Comparison of ENCODE assay signal across 25 cellular contexts in genomic region chr5:132971483-132972435, GRCh38. TPM values are rescaled to one million over a fixed set of nuclear protein-coding genes. Genes with fewer than 3 reads are reported as not detected.
A peak's percentile ranks its signal among the peaks of the same experiment; 100 is the strongest.
DNase-seq lines count a peak whose midpoint lies in the region; ATAC-seq, FAIRE-seq and TF ChIP-seq lines count a peak whose summit lies in the region.
"Had no signal": no experiment of that assay in that cellular context is flagged by ENCODE, and none has a peak within 500 bp of the region (broad histone marks: within the 10 kb centered on the region; RNA-seq: fewer than 3 reads in every experiment).

No MANE protein-coding gene starts in this region.

- CTCF ChIA-PET in WTC11 (lab: Charles Lee), result no interaction called here

- peak; percentile 43 for ATAC-seq in left ventricle myocardium superior
- no peak for ATAC-seq in right cardiac atrium
- peak; percentile 30; the same call in 1 of the 2 replicates for ATAC-seq in WTC11
- no peak for ATAC-seq in left lobe of liver

- peaks cover 6% of the 10 kb centered on the region for H3K9me3 Mint-ChIP-seq in WTC11
- H3K9me3 Mint-ChIP-seq: activated CD4-positive, alpha-beta T cell treated with anti-CD3 and anti-CD28 coated beads, Interleukin-2, amount 10 ng/mL, durations not matched to agents 24 days and 14 days had no signal

- FAIRE-seq in GM19239 (lab: Jason Lieb, UNC), result no peak
- FAIRE-seq: A549, TTC549 had no signal

- H3K27me3 ChIP-seq in right cardiac atrium (ENCODE audit: control insufficient read depth, insufficient read depth) (no peaks in the 10 kb centered on the region), brain microvascular endothelial cell (replicated peaks) (no peaks in the 10 kb centered on the region)
- H3K27me3 ChIP-seq: BLaER1 treated with 17β-estradiol and CSF1 and Interleukin-3, amounts not matched to agents 10 nM and 100 nM; esophagus muscularis mucosa; tibial nerve had no signal

- H3K4me1 ChIP-seq in right cardiac atrium (ENCODE audit: control insufficient read depth, insufficient read depth, low read length), result no peaks in the 10 kb centered on the region
- H3K4me1 ChIP-seq: A549, esophagus muscularis mucosa, tibial nerve had no signal

- TF ChIP-seq CTCF in WTC11 (IDR thresholded peaks at IDR 0.05), result no peak
- no peak for TF ChIP-seq CTCF in fibroblast of the aortic adventitia (IDR thresholded peaks at IDR 0.05; ENCODE audit: insufficient read depth, low read length)
- TF ChIP-seq CTCF in brain microvascular endothelial cell (IDR thresholded peaks at IDR 0.05; ENCODE audit: low read depth, low read length, missing control alignments), result no peak

- no peak overlapping the region for H3K27ac ChIP-seq in right cardiac atrium (ENCODE audit: low read length)
- H3K27ac ChIP-seq in brain microvascular endothelial cell, result no peak overlapping the region
- H3K27ac ChIP-seq: A549; BLaER1 treated with 17β-estradiol and CSF1 and Interleukin-3, amounts not matched to agents 10 nM and 100 nM; esophagus muscularis mucosa; SK-N-MC; tibial nerve had no signal

- no peak overlapping the region for H3K4me3 ChIP-seq in right cardiac atrium (ENCODE audit: low read length)
- H3K4me3 ChIP-seq in fibroblast of the aortic adventitia (ENCODE audit: low read depth, low read length), result no peak overlapping the region
- H3K4me3 ChIP-seq in brain microvascular endothelial cell (ENCODE audit: low read depth, low read length), result no peak overlapping the region
- H3K4me3 ChIP-seq: A549; BLaER1 treated with 17β-estradiol and CSF1 and Interleukin-3, amounts not matched to agents 10 nM and 100 nM; esophagus muscularis mucosa; SK-N-MC; tibial nerve had no signal

- no peaks in the 10 kb centered on the region for H3K36me3 ChIP-seq in brain microvascular endothelial cell (replicated peaks)
- H3K36me3 ChIP-seq: BLaER1 treated with 17β-estradiol and CSF1 and Interleukin-3, amounts not matched to agents 10 nM and 100 nM; esophagus muscularis mucosa; tibial nerve had no signal

- in situ Hi-C loops in brain microvascular endothelial cell (cut with HindIII; ENCODE audit: low pct_ligation_motif_present, low sequenced_read_pairs), result no loop called here

- no peak overlapping the region for H3K27ac Mint-ChIP-seq in WTC11
- H3K27ac Mint-ChIP-seq: activated CD4-positive, alpha-beta T cell treated with anti-CD3 and anti-CD28 coated beads, Interleukin-2, amount 10 ng/mL, durations not matched to agents 24 days and 14 days; activated naive CD4-positive, alpha-beta T cell treated with anti-CD3 and anti-CD28 coated beads, Interleukin-2, amount 10 ng/mL, durations not matched to agents 7 days and 5 days; IgD-negative memory B cell had no signal

- H3K4me3 Mint-ChIP-seq in WTC11, result no peak overlapping the region
- H3K4me3 Mint-ChIP-seq: activated CD4-positive, alpha-beta T cell treated with anti-CD3 and anti-CD28 coated beads, Interleukin-2, amount 10 ng/mL, durations not matched to agents 24 days and 14 days; activated naive CD4-positive, alpha-beta T cell treated with anti-CD3 and anti-CD28 coated beads, Interleukin-2, amount 10 ng/mL, durations not matched to agents 7 days and 5 days; IgD-negative memory B cell had no signal

- H3K4me1 Mint-ChIP-seq in WTC11, result no peaks in the 10 kb centered on the region
- H3K4me1 Mint-ChIP-seq: activated CD4-positive, alpha-beta T cell treated with anti-CD3 and anti-CD28 coated beads, Interleukin-2, amount 10 ng/mL, durations not matched to agents 24 days and 14 days; activated naive CD4-positive, alpha-beta T cell treated with anti-CD3 and anti-CD28 coated beads, Interleukin-2, amount 10 ng/mL, durations not matched to agents 7 days and 5 days; IgD-negative memory B cell had no signal

- DNase-seq in left ventricle myocardium superior (no peak), right cardiac atrium (no peak), WTC11 (ENCODE audit: low spot score) (no peak), fibroblast of the aortic adventitia (ENCODE audit: low read depth) (peak; percentile 34), GM19239 (ENCODE audit: insufficient read length, low spot score) (no peak), left lobe of liver (ENCODE audit: low spot score) (no peak), NK-92 (lab: John Stamatoyannopoulos, UW; ENCODE audit: unreplicated experiment) (no peak), brain microvascular endothelial cell (no peak)
- DNase-seq: activated CD4-positive, alpha-beta T cell treated with anti-CD3 and anti-CD28 coated beads, Interleukin-2, amount 10 ng/mL, durations not matched to agents 24 days and 14 days; activated naive CD4-positive, alpha-beta T cell treated with anti-CD3 and anti-CD28 coated beads, Interleukin-2, amount 10 ng/mL, durations not matched to agents 7 days and 5 days; kidney glomerular epithelial cell; midbrain; MV-4-11; NCI-H2081; NCI-H524 treated with DMSO at 0.1 percent for 48 hours; retina; stimulated activated CD4-positive, alpha-beta T cell treated with anti-CD3 and anti-CD28 coated beads, Interleukin-15, amount 100 ng/mL, for 24 hours; stimulated activated naive CD4-positive, alpha-beta T cell had no signal

- intact Hi-C loops in left ventricle myocardium superior (cut with micrococcal nuclease) (no loop called here), right cardiac atrium (cut with DNase I) (no loop called here)

- peaks cover under 1% of the 10 kb centered on the region for H3K36me3 Mint-ChIP-seq in WTC11
- H3K36me3 Mint-ChIP-seq: activated naive CD4-positive, alpha-beta T cell treated with anti-CD3 and anti-CD28 coated beads, Interleukin-2, amount 10 ng/mL, durations not matched to agents 7 days and 5 days had no signal

- POLR2A ChIA-PET in WTC11 (lab: Charles Lee), result no interaction called here

- no peaks in the 10 kb centered on the region for H3K9me3 ChIP-seq in right cardiac atrium (ENCODE audit: control insufficient read depth, low read length)

- WGBS in right cardiac atrium, result 71% methylated on average over 16 of the region's 16 CpGs

- H3K27me3 Mint-ChIP-seq in WTC11 (ENCODE audit: low read depth), result no peaks in the 10 kb centered on the region; the same call in 1 of the 2 replicates
- H3K27me3 Mint-ChIP-seq: IgD-negative memory B cell had no signal

TF ChIP-seq in WTC11, 78 proteins besides CTCF, POLR2A, EP300 and RAD21 (continues in another document):
- TF ChIP-seq JUN (CRISPR knock-in tag; IDR thresholded peaks at IDR 0.05) (no peak), NFYB (CRISPR knock-in tag; conservative IDR thresholded peaks at IDR 0.05; ENCODE audit: low read depth) (no peak), ATF2 (CRISPR knock-in tag; IDR thresholded peaks at IDR 0.05; ENCODE audit: borderline replicate concordance, low read depth) (no peak), FOXP1 (CRISPR knock-in tag; IDR thresholded peaks at IDR 0.05; ENCODE audit: borderline replicate concordance) (no peak)
- TF ChIP-seq, protein P1, sequence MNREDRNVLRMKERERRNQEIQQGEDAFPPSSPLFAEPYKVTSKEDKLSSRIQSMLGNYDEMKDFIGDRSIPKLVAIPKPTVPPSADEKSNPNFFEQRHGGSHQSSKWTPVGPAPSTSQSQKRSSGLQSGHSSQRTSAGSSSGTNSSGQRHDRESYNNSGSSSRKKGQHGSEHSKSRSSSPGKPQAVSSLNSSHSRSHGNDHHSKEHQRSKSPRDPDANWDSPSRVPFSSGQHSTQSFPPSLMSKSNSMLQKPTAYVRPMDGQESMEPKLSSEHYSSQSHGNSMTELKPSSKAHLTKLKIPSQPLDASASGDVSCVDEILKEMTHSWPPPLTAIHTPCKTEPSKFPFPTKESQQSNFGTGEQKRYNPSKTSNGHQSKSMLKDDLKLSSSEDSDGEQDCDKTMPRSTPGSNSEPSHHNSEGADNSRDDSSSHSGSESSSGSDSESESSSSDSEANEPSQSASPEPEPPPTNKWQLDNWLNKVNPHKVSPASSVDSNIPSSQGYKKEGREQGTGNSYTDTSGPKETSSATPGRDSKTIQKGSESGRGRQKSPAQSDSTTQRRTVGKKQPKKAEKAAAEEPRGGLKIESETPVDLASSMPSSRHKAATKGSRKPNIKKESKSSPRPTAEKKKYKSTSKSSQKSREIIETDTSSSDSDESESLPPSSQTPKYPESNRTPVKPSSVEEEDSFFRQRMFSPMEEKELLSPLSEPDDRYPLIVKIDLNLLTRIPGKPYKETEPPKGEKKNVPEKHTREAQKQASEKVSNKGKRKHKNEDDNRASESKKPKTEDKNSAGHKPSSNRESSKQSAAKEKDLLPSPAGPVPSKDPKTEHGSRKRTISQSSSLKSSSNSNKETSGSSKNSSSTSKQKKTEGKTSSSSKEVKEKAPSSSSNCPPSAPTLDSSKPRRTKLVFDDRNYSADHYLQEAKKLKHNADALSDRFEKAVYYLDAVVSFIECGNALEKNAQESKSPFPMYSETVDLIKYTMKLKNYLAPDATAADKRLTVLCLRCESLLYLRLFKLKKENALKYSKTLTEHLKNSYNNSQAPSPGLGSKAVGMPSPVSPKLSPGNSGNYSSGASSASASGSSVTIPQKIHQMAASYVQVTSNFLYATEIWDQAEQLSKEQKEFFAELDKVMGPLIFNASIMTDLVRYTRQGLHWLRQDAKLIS (CRISPR knock-in tag; IDR thresholded peaks at IDR 0.05; ENCODE audit: borderline replicate concordance), result no peak
- TF ChIP-seq, protein P2, sequence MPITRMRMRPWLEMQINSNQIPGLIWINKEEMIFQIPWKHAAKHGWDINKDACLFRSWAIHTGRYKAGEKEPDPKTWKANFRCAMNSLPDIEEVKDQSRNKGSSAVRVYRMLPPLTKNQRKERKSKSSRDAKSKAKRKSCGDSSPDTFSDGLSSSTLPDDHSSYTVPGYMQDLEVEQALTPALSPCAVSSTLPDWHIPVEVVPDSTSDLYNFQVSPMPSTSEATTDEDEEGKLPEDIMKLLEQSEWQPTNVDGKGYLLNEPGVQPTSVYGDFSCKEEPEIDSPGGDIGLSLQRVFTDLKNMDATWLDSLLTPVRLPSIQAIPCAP (CRISPR knock-in tag; IDR thresholded peaks at IDR 0.05), result no peak

RNA-seq across cellular contexts. Expression of gene AFF4, which starts 8.3 kb away (rescaled TPM):
- total RNA-seq in left ventricle myocardium superior (33.0 TPM), right cardiac atrium (10 to 100 TPM; 37.3 to 61.0 (median 40.2) TPM), WTC11 (2021) (53.2 to 58.1 TPM (median 55.3 TPM) in 3 replicates), fibroblast of the aortic adventitia (ENCODE audit: low replicate concordance) (43.2 and 87.7 TPM in 2 replicates), left lobe of liver (17.4 TPM)
- polyA plus RNA-seq in right cardiac atrium, result 8.3 TPM

RNA-seq across cellular contexts. Expression of gene ZCCHC10, which starts 54.6 kb away (rescaled TPM):
- total RNA-seq in left ventricle myocardium superior (16.7 TPM), right cardiac atrium (10 to 100 TPM; 13.7 to 18.3 (median 17.2) TPM), WTC11 (2021) (22.9 to 24.2 TPM (median 24.2 TPM) in 3 replicates), fibroblast of the aortic adventitia (ENCODE audit: low replicate concordance) (7.8 and 14.4 TPM in 2 replicates), left lobe of liver (8.3 TPM)
- 17.8 TPM for polyA plus RNA-seq in right cardiac atrium

Comparison
In these comparisons a context has a peak if more than half of its experiments do, and no peak if none do; other contexts are left out.
1. ATAC-seq: peak in left ventricle myocardium superior (single experiment) and WTC11 (single experiment); none in right cardiac atrium (0 of 2) and left lobe of liver (single experiment).